ENCODE assay signal across 7 cellular contexts in genomic region chr1:172442843-172443565, GRCh38. TPM values are rescaled to one million over a fixed set of nuclear protein-coding genes. Genes with fewer than 3 reads are reported as not detected.
A peak's percentile ranks its signal among the peaks of the same experiment; 100 is the strongest.
DNase-seq lines count a peak whose midpoint lies in the region; ATAC-seq and TF ChIP-seq lines count a peak whose summit lies in the region.

No MANE protein-coding gene starts in this region.

- H3K27me3 ChIP-seq in HAP-1 (ENCODE audit: low read depth): no peaks in the 10 kb centered on the region

- no peaks in the 10 kb centered on the region for H3K9me3 ChIP-seq in HAP-1

- H3K36me3 Mint-ChIP-seq in WTC11: peaks cover 11% of the 10 kb centered on the region
- peaks cover 15% of the 10 kb centered on the region for H3K36me3 Mint-ChIP-seq in stimulated activated effector memory CD8-positive, alpha-beta T cell treated with anti-CD3 and anti-CD28 coated beads, Interleukin-12 subunit alpha, Interleukin-12 subunit beta, amount 100 ng/mL, for 72 hours

- CTCF ChIA-PET in WTC11 (lab: Charles Lee): interaction anchor here (1.0 to 1.9 kb wide), 7 partner anchors 10 to 440 kb away, joined by 3 to 7 read pairs (median 3); no protein-coding TSS in a partner anchor

- no peak for TF ChIP-seq CTCF in WTC11 (IDR thresholded peaks at IDR 0.05)

- peaks cover 5% of the 10 kb centered on the region; the same call in 1 of the 2 replicates for H3K36me3 ChIP-seq in HAP-1 (replicated peaks)

- POLR2A ChIA-PET in WTC11 (lab: Charles Lee): no interaction called here

- peaks cover 4% of the 10 kb centered on the region for H3K4me1 Mint-ChIP-seq in WTC11
- peaks cover 37% of the 10 kb centered on the region for H3K4me1 Mint-ChIP-seq in stimulated activated effector memory CD8-positive, alpha-beta T cell treated with anti-CD3 and anti-CD28 coated beads, Interleukin-12 subunit alpha, Interleukin-12 subunit beta, amount 100 ng/mL, for 72 hours

- peak overlapping the region; percentile 26; the same call in 1 of the 2 replicates for H3K27ac Mint-ChIP-seq in WTC11
- peak overlapping the region; percentile 96 for H3K27ac Mint-ChIP-seq in stimulated activated effector memory CD8-positive, alpha-beta T cell treated with anti-CD3 and anti-CD28 coated beads, Interleukin-12 subunit alpha, Interleukin-12 subunit beta, amount 100 ng/mL, for 72 hours

- no peak for ATAC-seq in WTC11
- ATAC-seq in stimulated activated effector memory CD8-positive, alpha-beta T cell treated with anti-CD3 and anti-CD28 coated beads, Interleukin-12 subunit alpha, Interleukin-12 subunit beta, amount 100 ng/mL, for 72 hours: no peak
- no peak for ATAC-seq in GM18867 (IDR thresholded peaks at IDR 0.05; ENCODE audit: unreplicated experiment)
- ATAC-seq in GM21576 (IDR thresholded peaks at IDR 0.05; ENCODE audit: unreplicated experiment): no peak

- H3K4me3 ChIP-seq in HAP-1 (peak overlapping the region; percentile 77), iPS-11a (ENCODE audit: low read depth, low read length) (peak overlapping the region; percentile 78)

- H3K9me3 Mint-ChIP-seq in WTC11: no peaks in the 10 kb centered on the region
- no peaks in the 10 kb centered on the region for H3K9me3 Mint-ChIP-seq in stimulated activated effector memory CD8-positive, alpha-beta T cell treated with anti-CD3 and anti-CD28 coated beads, Interleukin-12 subunit alpha, Interleukin-12 subunit beta, amount 100 ng/mL, for 72 hours

- in situ Hi-C loops in HAP-1 (cut with MboI; ENCODE audit: low sequenced_read_pairs): no loop called here

- peak overlapping the region; percentile 86 for H3K4me3 Mint-ChIP-seq in WTC11
- H3K4me3 Mint-ChIP-seq in stimulated activated effector memory CD8-positive, alpha-beta T cell treated with anti-CD3 and anti-CD28 coated beads, Interleukin-12 subunit alpha, Interleukin-12 subunit beta, amount 100 ng/mL, for 72 hours: peak overlapping the region; percentile 87

- H3K4me1 ChIP-seq in HAP-1: peaks cover 4% of the 10 kb centered on the region

- no peaks in the 10 kb centered on the region; the same call in 1 of the 2 replicates for H3K27me3 Mint-ChIP-seq in WTC11 (ENCODE audit: low read depth)

- DNase-seq in HAP-1 (ENCODE audit: low spot score in 2 of 2): no peak
- DNase-seq in WTC11 (ENCODE audit: low spot score): no peak
- DNase-seq in stimulated activated effector memory CD8-positive, alpha-beta T cell treated with anti-CD3 and anti-CD28 coated beads, Interleukin-12 subunit alpha, Interleukin-12 subunit beta, amount 100 ng/mL, for 72 hours (ENCODE audit: low spot score in 2 of 2): no peak
- DNase-seq in CD1c-positive myeloid dendritic cell (ENCODE audit: extremely low spot score): no peak

TF ChIP-seq in WTC11, 78 proteins besides CTCF, POLR2A, EP300 and RAD21:
- TF ChIP-seq ZNF317 (CRISPR knock-in tag; IDR thresholded peaks at IDR 0.05; ENCODE audit: borderline replicate concordance, low read depth) (no peak), SP1 (CRISPR knock-in tag; conservative IDR thresholded peaks at IDR 0.05) (no peak), E2F5 (CRISPR knock-in tag; IDR thresholded peaks at IDR 0.05) (no peak), ZBTB21 (CRISPR knock-in tag; IDR thresholded peaks at IDR 0.05; ENCODE audit: borderline replicate concordance) (no peak), MXD4 (CRISPR knock-in tag; IDR thresholded peaks at IDR 0.05; ENCODE audit: borderline replicate concordance) (no peak), OVOL2 (CRISPR knock-in tag; IDR thresholded peaks at IDR 0.05; ENCODE audit: borderline replicate concordance) (no peak), ATF2 (CRISPR knock-in tag; IDR thresholded peaks at IDR 0.05; ENCODE audit: borderline replicate concordance, low read depth) (no peak), ETV6 (CRISPR knock-in tag; IDR thresholded peaks at IDR 0.05) (no peak), JAZF1 (CRISPR knock-in tag; IDR thresholded peaks at IDR 0.05) (no peak), ZBTB43 (CRISPR knock-in tag; IDR thresholded peaks at IDR 0.05) (no peak), ZNF671 (CRISPR knock-in tag; IDR thresholded peaks at IDR 0.05) (no peak), RELA (CRISPR knock-in tag; IDR thresholded peaks at IDR 0.05; ENCODE audit: borderline replicate concordance) (no peak), ERG (CRISPR knock-in tag; IDR thresholded peaks at IDR 0.05) (no peak), JUN (CRISPR knock-in tag; IDR thresholded peaks at IDR 0.05) (no peak), SMAD4 (CRISPR knock-in tag; IDR thresholded peaks at IDR 0.05) (no peak), ZNF232 (CRISPR knock-in tag; IDR thresholded peaks at IDR 0.05) (no peak)
TF ChIP-seq in WTC11: peak in this region for 0.

RNA-seq across cellular contexts. Expression of gene PIGC, which starts 0.9 kb away (rescaled TPM):
- 16.2 to 21.9 TPM (median 20.4 TPM) in 3 replicates for total RNA-seq in WTC11 (2021)

RNA-seq across cellular contexts. Expression of gene C1orf105, which starts 22.5 kb away (rescaled TPM):
- total RNA-seq in WTC11 (2021): not detected in 3 replicates
